In genomic region chr3:14537590-14538450, GRCh38 we compare ENCODE assay signal across 11 cellular contexts. TPM values are rescaled to one million over a fixed set of nuclear protein-coding genes. Genes with fewer than 3 reads are reported as not detected.
DNase-seq lines count a peak whose midpoint lies in the region; ATAC-seq and TF ChIP-seq lines count a peak whose summit lies in the region.
"Had no signal": no experiment of that assay in that cellular context is flagged by ENCODE, and none has a peak within 500 bp of the region (broad histone marks: within the 10 kb centered on the region; RNA-seq: fewer than 3 reads in every experiment).

No MANE protein-coding gene starts in this region.

- no peak for TF ChIP-seq CTCF in choroid plexus epithelial cell (conservative IDR thresholded peaks at IDR 0.05; ENCODE audit: low read depth, low read length)
- no peak for TF ChIP-seq CTCF in neural crest cell (conservative IDR thresholded peaks at IDR 0.05)

- no peaks in the 10 kb centered on the region for H3K36me3 Mint-ChIP-seq in neural crest cell (ENCODE audit: low read depth)

- H3K4me3 ChIP-seq in choroid plexus epithelial cell (ENCODE audit: low read depth, low read length): no peak overlapping the region

- no peak overlapping the region for H3K4me3 Mint-ChIP-seq in neural crest cell
- H3K4me3 Mint-ChIP-seq: nephron progenitor cell had no signal

- peaks cover 4% of the 10 kb centered on the region for H3K27me3 Mint-ChIP-seq in neural crest cell (ENCODE audit: low read depth)

- no peak for TF ChIP-seq EP300 in Ishikawa (IDR thresholded peaks at IDR 0.05; ENCODE audit: borderline replicate concordance)

- H3K9me3 Mint-ChIP-seq in neural crest cell: no peaks in the 10 kb centered on the region
- H3K9me3 Mint-ChIP-seq: nephron progenitor cell had no signal

- no peak for TF ChIP-seq RAD21 in Ishikawa (IDR thresholded peaks at IDR 0.05; ENCODE audit: low read depth)

- DNase-seq in EL (peak; percentile 18), choroid plexus epithelial cell (ENCODE audit: low read depth) (peak; percentile 12), neural crest cell (ENCODE audit: low read depth, low spot score) (peak; percentile 25), NCI-H2029 treated with DMSO at 0.1 percent for 48 hours (lab: John Stamatoyannopoulos, UW) (no peak)
- DNase-seq: activated CD8-positive, alpha-beta memory T cell treated with anti-CD3 and anti-CD28 coated beads, Interleukin-2, amount 50 U/mL, for 48 hours; NCI-H1417 treated with DMSO at 0.1 percent for 48 hours; nephron progenitor cell; T-helper 9 cell had no signal

- H3K4me1 Mint-ChIP-seq in neural crest cell: peaks cover 48% of the 10 kb centered on the region

- no peak for ATAC-seq in GM21515 (IDR thresholded peaks at IDR 0.05; ENCODE audit: unreplicated experiment)
- no peak for ATAC-seq in HG02588 (IDR thresholded peaks at IDR 0.05; ENCODE audit: unreplicated experiment)

- H3K27ac Mint-ChIP-seq in neural crest cell (ENCODE audit: unreplicated experiment): peak overlapping the region; percentile 97

TF ChIP-seq in Ishikawa, 13 proteins besides CTCF, POLR2A, EP300 and RAD21:
- TF ChIP-seq CREB1 (IDR thresholded peaks at IDR 0.05; ENCODE audit: low read depth) (no peak), USF1 (IDR thresholded peaks at IDR 0.05) (peak; percentile 90)

RNA-seq across cellular contexts. Expression of gene GRIP2, which starts 2.3 kb away (rescaled TPM):
- 3.2 and 3.6 TPM in 2 replicates for total RNA-seq in neural crest cell
